ENCODE assay signal across 8 cellular contexts in genomic region chr3:152222327-152222726, GRCh38. TPM values are rescaled to one million over a fixed set of nuclear protein-coding genes. Genes with fewer than 3 reads are reported as not detected.
DNase-seq lines count a peak whose midpoint lies in the region; ATAC-seq, FAIRE-seq and TF ChIP-seq lines count a peak whose summit lies in the region.

No MANE protein-coding gene starts in this region.

- H3K36me3 ChIP-seq in keratinocyte (ENCODE audit: control insufficient read depth in 2 of 2, extremely low read depth in 1 of 2, insufficient read depth in 2 of 2, low read length in 2 of 2), result no peaks in the 10 kb centered on the region

- no peak overlapping the region for H3K4me3 ChIP-seq in keratinocyte (ENCODE audit: control insufficient read depth in 2 of 3, extremely low read depth in 1 of 3, insufficient read depth in 2 of 3, low read depth in 1 of 3, low read length in 3 of 3)

- no peak overlapping the region for H3K27ac ChIP-seq in keratinocyte (ENCODE audit: control insufficient read depth, insufficient read depth, low read length)

- peak overlapping the region; percentile 88 for H3K27ac Mint-ChIP-seq in natural killer cell treated with Interleukin-12 subunit alpha and Interleukin-12 subunit beta and Interleukin-15 and Interleukin-18, amount 100 ng/mL, for 72 hours
- H3K27ac Mint-ChIP-seq in natural killer cell (no peak overlapping the region), nephron progenitor cell (no peak overlapping the region)
- H3K27ac Mint-ChIP-seq in activated T-helper 17 cell treated with anti-CD3 and anti-CD28 coated beads, Interleukin-2, amount 50 U/mL, for 72 hours, result peak overlapping the region; percentile 83

- H3K9me1 ChIP-seq in keratinocyte (ENCODE audit: control insufficient read depth, extremely low read depth, insufficient read depth, low read length), result no peaks in the 10 kb centered on the region

- ATAC-seq in natural killer cell treated with Interleukin-12 subunit alpha and Interleukin-12 subunit beta and Interleukin-15 and Interleukin-18, amount 100 ng/mL, for 72 hours, result peak; percentile 66 to 68
- no peak for ATAC-seq in natural killer cell
- ATAC-seq in activated T-helper 17 cell treated with anti-CD3 and anti-CD28 coated beads, Interleukin-2, amount 50 U/mL, for 72 hours (replicated peaks), result peak; percentile 83

- intact Hi-C loops in natural killer cell (cut with micrococcal nuclease), result no loop called here

- no peak overlapping the region for H3K9ac ChIP-seq in keratinocyte (ENCODE audit: control insufficient read depth, extremely low read depth, insufficient read depth, low read length)

- peak overlapping the region; percentile 58 for H2AFZ ChIP-seq in keratinocyte (ENCODE audit: control insufficient read depth, low read length)

- H3K27me3 ChIP-seq in keratinocyte (ENCODE audit: control insufficient read depth, extremely low read depth, insufficient read depth, low read length), result no peaks in the 10 kb centered on the region

- peak; percentile 5 for FAIRE-seq in keratinocyte (lab: Jason Lieb, UNC)

- peak overlapping the region; percentile 77 for H3K4me3 Mint-ChIP-seq in natural killer cell treated with Interleukin-12 subunit alpha and Interleukin-12 subunit beta and Interleukin-15 and Interleukin-18, amount 100 ng/mL, for 72 hours
- H3K4me3 Mint-ChIP-seq in natural killer cell (no peak overlapping the region), nephron progenitor cell (no peak overlapping the region)
- peak overlapping the region; percentile 70 for H3K4me3 Mint-ChIP-seq in activated T-helper 17 cell treated with anti-CD3 and anti-CD28 coated beads, Interleukin-2, amount 50 U/mL, for 72 hours

- no peaks in the 10 kb centered on the region for H4K20me1 ChIP-seq in keratinocyte (ENCODE audit: control insufficient read depth, extremely low read depth, insufficient read depth, low read length)

- TF ChIP-seq CTCF in natural killer cell (IDR thresholded peaks at IDR 0.05) (no peak), keratinocyte (optimal IDR thresholded peaks at IDR 0.05 in 1 of 3, IDR thresholded peaks at IDR 0.05 in 1 of 3, conservative IDR thresholded peaks at IDR 0.05 in 1 of 3; ENCODE audit: extremely low read depth in 1 of 3, insufficient read depth in 2 of 3, low read length in 3 of 3) (no peak), nephron progenitor cell (IDR thresholded peaks at IDR 0.05) (no peak)

- peak overlapping the region; percentile 37 for H3K4me2 ChIP-seq in keratinocyte (ENCODE audit: control insufficient read depth, extremely low read depth, insufficient read depth, low read depth, low read length)

- H3K9me3 Mint-ChIP-seq in natural killer cell treated with Interleukin-12 subunit alpha and Interleukin-12 subunit beta and Interleukin-15 and Interleukin-18, amount 100 ng/mL, for 72 hours, result no peaks in the 10 kb centered on the region
- H3K9me3 Mint-ChIP-seq in natural killer cell (no peaks in the 10 kb centered on the region), nephron progenitor cell (peaks cover 5% of the 10 kb centered on the region)
- no peaks in the 10 kb centered on the region for H3K9me3 Mint-ChIP-seq in activated T-helper 17 cell treated with anti-CD3 and anti-CD28 coated beads, Interleukin-2, amount 50 U/mL, for 72 hours

- no peaks in the 10 kb centered on the region for H3K79me2 ChIP-seq in keratinocyte (ENCODE audit: control insufficient read depth, insufficient read depth, low read length)

- H3K4me1 Mint-ChIP-seq in natural killer cell treated with Interleukin-12 subunit alpha and Interleukin-12 subunit beta and Interleukin-15 and Interleukin-18, amount 100 ng/mL, for 72 hours (ENCODE audit: low read depth in 2 of 2), result peaks cover 37 to 64% of the 10 kb centered on the region in 2 donors
- H3K4me1 Mint-ChIP-seq in natural killer cell (peaks cover 6 to 31% of the 10 kb centered on the region in 2 donors), nephron progenitor cell (peaks cover 9% of the 10 kb centered on the region)
- peaks cover 41% of the 10 kb centered on the region for H3K4me1 Mint-ChIP-seq in activated T-helper 17 cell treated with anti-CD3 and anti-CD28 coated beads, Interleukin-2, amount 50 U/mL, for 72 hours

- peaks cover 8% of the 10 kb centered on the region for H3K4me1 ChIP-seq in keratinocyte (ENCODE audit: control insufficient read depth, extremely low read depth, insufficient read depth, low read length)

- dilution Hi-C loops in keratinocyte (cut with MboI; ENCODE audit: extremely low pct_ligation_motif_present, low sequenced_read_pairs), result no loop called here

- no peaks in the 10 kb centered on the region for H3K9me3 ChIP-seq in keratinocyte (ENCODE audit: control insufficient read depth, low read depth, low read length)

- no peaks in the 10 kb centered on the region for H3K27me3 Mint-ChIP-seq in natural killer cell treated with Interleukin-12 subunit alpha and Interleukin-12 subunit beta and Interleukin-15 and Interleukin-18, amount 100 ng/mL, for 72 hours
- no peaks in the 10 kb centered on the region for H3K27me3 Mint-ChIP-seq in natural killer cell (ENCODE audit: low read depth in 2 of 2)
- H3K27me3 Mint-ChIP-seq in activated T-helper 17 cell treated with anti-CD3 and anti-CD28 coated beads, Interleukin-2, amount 50 U/mL, for 72 hours, result no peaks in the 10 kb centered on the region
- no peaks in the 10 kb centered on the region for H3K27me3 Mint-ChIP-seq in nephron progenitor cell (ENCODE audit: low read depth, poor library complexity)

- no peaks in the 10 kb centered on the region for H3K36me3 Mint-ChIP-seq in natural killer cell treated with Interleukin-12 subunit alpha and Interleukin-12 subunit beta and Interleukin-15 and Interleukin-18, amount 100 ng/mL, for 72 hours
- H3K36me3 Mint-ChIP-seq in natural killer cell (no peaks in the 10 kb centered on the region), nephron progenitor cell (ENCODE audit: low read depth) (no peaks in the 10 kb centered on the region)
- H3K36me3 Mint-ChIP-seq in activated T-helper 17 cell treated with anti-CD3 and anti-CD28 coated beads, Interleukin-2, amount 50 U/mL, for 72 hours (ENCODE audit: low read depth), result no peaks in the 10 kb centered on the region

- DNase-seq in natural killer cell treated with Interleukin-12 subunit alpha and Interleukin-12 subunit beta and Interleukin-15 and Interleukin-18, amount 100 ng/mL, for 72 hours (ENCODE audit: low spot score), result no peak
- no peak for DNase-seq in natural killer cell
- no peak for DNase-seq in keratinocyte (ENCODE audit: low read depth, low spot score)
- no peak for DNase-seq in nephron progenitor cell
- no peak for DNase-seq in SIG-M5 (lab: John Stamatoyannopoulos, UW)
- no peak for DNase-seq in KG1 (lab: John Stamatoyannopoulos, UW)
- DNase-seq in NCI-H187 treated with DMSO at 0.1 percent for 48 hours (lab: John Stamatoyannopoulos, UW), result no peak

RNA-seq across cellular contexts. Expression of gene MBNL1, which starts 46.4 kb away (rescaled TPM):
- total RNA-seq in natural killer cell treated with Interleukin-12 subunit alpha and Interleukin-12 subunit beta and Interleukin-15 and Interleukin-18, amount 100 ng/mL, for 72 hours, result 100 to 1,000 TPM; 353 to 509 TPM
- total RNA-seq in natural killer cell, result 100 to 1,000 TPM; 600 to 704 (median 607) TPM
- total RNA-seq in activated T-helper 17 cell treated with anti-CD3 and anti-CD28 coated beads, Interleukin-2, amount 50 U/mL, for 72 hours, result 100 to 1,000 TPM; 322 to 452 TPM
- 56.4 to 71.2 TPM (median 58.3 TPM) in 3 replicates for polyA plus RNA-seq in keratinocyte
- 46.2 TPM for polyA plus RNA-seq in keratinocyte (2011; ENCODE audit: low read depth)
- 49.0 and 54.8 TPM in 2 replicates for polyA plus RNA-seq in keratinocyte (2011; cell fraction: cytosol; rRNA removed)
- polyA plus RNA-seq in keratinocyte (2011; cell fraction: nucleus; rRNA removed), result 76.5 and 82.3 TPM in 2 replicates
- polyA plus RNA-seq in keratinocyte (2012; ENCODE audit: low replicate concordance), result 26.3 and 45.5 TPM in 2 replicates
- 98.5 to 233 TPM (median 221 TPM) in 3 replicates for polyA minus RNA-seq in keratinocyte
- polyA minus RNA-seq in keratinocyte (2011; cell fraction: cytosol; rRNA and poly(A)+ RNA removed), result 130 TPM
- polyA minus RNA-seq in keratinocyte (2011; cell fraction: nucleus; rRNA and poly(A)+ RNA removed), result 153 and 237 TPM in 2 replicates

Comparison
In these comparisons a context has a peak if more than half of its experiments do, and no peak if none do; other contexts are left out.
1. ATAC-seq: peak in natural killer cell treated with Interleukin-12 subunit alpha and Interleukin-12 subunit beta and Interleukin-15 and Interleukin-18, amount 100 ng/mL, for 72 hours (2 of 2) and activated T-helper 17 cell treated with anti-CD3 and anti-CD28 coated beads, Interleukin-2, amount 50 U/mL, for 72 hours (single experiment); none in natural killer cell (0 of 3).
2. H3K27ac Mint-ChIP-seq: peak in natural killer cell treated with Interleukin-12 subunit alpha and Interleukin-12 subunit beta and Interleukin-15 and Interleukin-18, amount 100 ng/mL, for 72 hours (2 of 2) and activated T-helper 17 cell treated with anti-CD3 and anti-CD28 coated beads, Interleukin-2, amount 50 U/mL, for 72 hours (single experiment); none in natural killer cell (0 of 2) and nephron progenitor cell (single experiment).
3. H3K4me3 Mint-ChIP-seq: peak in natural killer cell treated with Interleukin-12 subunit alpha and Interleukin-12 subunit beta and Interleukin-15 and Interleukin-18, amount 100 ng/mL, for 72 hours (single experiment) and activated T-helper 17 cell treated with anti-CD3 and anti-CD28 coated beads, Interleukin-2, amount 50 U/mL, for 72 hours (single experiment); none in natural killer cell (single experiment) and nephron progenitor cell (single experiment).